ENCODE assay signal across 18 cellular contexts in the genomic region with DNA sequence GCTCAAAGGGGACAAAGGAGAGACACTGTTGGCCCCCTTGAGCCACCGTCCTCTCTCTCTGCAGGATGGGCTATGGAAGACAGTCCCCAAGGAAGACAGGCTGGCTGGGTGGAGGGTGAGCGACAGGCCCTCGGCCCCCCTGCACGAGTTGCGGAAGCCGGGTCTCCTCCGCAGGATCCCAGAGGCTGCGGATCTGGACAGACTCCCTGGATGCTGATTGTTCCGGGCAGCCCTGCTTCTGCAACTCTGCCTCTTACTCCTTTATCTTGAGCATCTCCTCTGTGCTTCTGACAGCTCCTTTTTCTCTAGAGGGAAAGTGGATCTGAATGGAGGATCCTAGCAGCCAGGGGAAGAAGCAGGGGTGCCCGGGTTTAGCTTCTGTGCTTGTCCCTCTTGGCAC.
A peak's percentile ranks its signal among the peaks of the same experiment; 100 is the strongest.
DNase-seq lines count a peak whose midpoint lies in the region; ATAC-seq and TF ChIP-seq lines count a peak whose summit lies in the region.
"Had no signal": no experiment of that assay in that cellular context is flagged by ENCODE, and none has a peak within 500 bp of the region (broad histone marks: within the 10 kb centered on the region; RNA-seq: fewer than 3 reads in every experiment).

No MANE protein-coding gene starts in this region.

- peaks cover 15% of the 10 kb centered on the region for H3K27me3 Mint-ChIP-seq in nephron (ENCODE audit: low read depth)

- H3K9me3 ChIP-seq in SK-N-SH (no peaks in the 10 kb centered on the region), WERI-Rb-1 (ENCODE audit: severe bottlenecking) (no peaks in the 10 kb centered on the region)
- H3K9me3 ChIP-seq: A549, HAP-1 had no signal

- no peak overlapping the region for H3K9ac ChIP-seq in SK-N-SH
- H3K9ac ChIP-seq: GM23248, KMS-11 had no signal

- no peaks in the 10 kb centered on the region for H3K79me2 ChIP-seq in SK-N-SH (ENCODE audit: insufficient read depth)

- H3K9me3 Mint-ChIP-seq in nephron = no peaks in the 10 kb centered on the region
- H3K9me3 Mint-ChIP-seq: CD4-positive, CD25-positive, alpha-beta regulatory T cell had no signal

- H3K4me3 Mint-ChIP-seq in nephron = peak overlapping the region in 1 of 3 experiments; percentile 19
- H3K4me3 Mint-ChIP-seq: CD4-positive, CD25-positive, alpha-beta regulatory T cell had no signal

- peaks cover 44% of the 10 kb centered on the region for H3K4me1 Mint-ChIP-seq in nephron
- H3K4me1 Mint-ChIP-seq: CD4-positive, CD25-positive, alpha-beta regulatory T cell had no signal

- no peaks in the 10 kb centered on the region for H3F3A ChIP-seq in SK-N-SH (replicated peaks; ENCODE audit: insufficient read depth)

- peak overlapping the region in 1 of 2 experiments; percentile 94; a peak in 2 of 4 replicates for H3K27ac ChIP-seq in SK-N-SH (ENCODE audit: low read depth in 2 of 2, low read length in 1 of 2)
- H3K27ac ChIP-seq in WERI-Rb-1 = 0 out of 2 replicates have a peak overlapping the region, but pooled peaks have one; percentile 17
- H3K27ac ChIP-seq in substantia nigra (ENCODE audit: low read depth, low read length, poor library complexity, severe bottlenecking) = no peak overlapping the region
- H3K27ac ChIP-seq: A549, GM23248, KMS-11, PC-9 had no signal

- H3K36me3 Mint-ChIP-seq in nephron (ENCODE audit: low read depth) = no peaks in the 10 kb centered on the region
- H3K36me3 Mint-ChIP-seq: CD4-positive, CD25-positive, alpha-beta regulatory T cell had no signal

- TF ChIP-seq CTCF in SK-N-SH (IDR thresholded peaks at IDR 0.05) (no peak), WERI-Rb-1 (IDR thresholded peaks at IDR 0.05; ENCODE audit: low read depth, low read length) (no peak), nephron (IDR thresholded peaks at IDR 0.05; ENCODE audit: unreplicated experiment in 3 of 3) (no peak)

- CTCF ChIA-PET in SK-N-SH (lab: Yijun Ruan, JAX) = interaction anchor here (0.5 to 5.1 kb wide), 12 partner anchors 9 to 461 kb away, joined by 3 to 40 read pairs (median 3); no protein-coding TSS in a partner anchor

- WGBS in SK-N-SH (ENCODE audit: low lambda C conversion rate) = 20% methylated on average over 2 of the region's 10 CpGs

- POLR2A ChIA-PET in SK-N-SH (lab: Yijun Ruan, JAX) = interaction anchor here (0.7 to 2.3 kb wide), 12 partner anchors 9 to 298 kb away, joined by 3 to 10 read pairs (median 5); no protein-coding TSS in a partner anchor

- no peaks in the 10 kb centered on the region for H3K9me2 ChIP-seq in SK-N-SH

- peaks cover 0 to 43% of the 10 kb centered on the region in 2 experiments; a peak in 1 of 4 replicates for H3K4me1 ChIP-seq in SK-N-SH (ENCODE audit: control insufficient read depth in 1 of 2, insufficient read depth in 2 of 2, low read depth in 1 of 2, low read length in 1 of 2)
- H3K4me1 ChIP-seq: A549, HAP-1 had no signal

- no peak for TF ChIP-seq RAD21 in SK-N-SH (IDR thresholded peaks at IDR 0.05; ENCODE audit: low read length)

- H4K20me1 ChIP-seq in SK-N-SH (ENCODE audit: insufficient read depth) = no peaks in the 10 kb centered on the region

- H3K4me3 ChIP-seq in SK-N-SH (ENCODE audit: low read depth in 2 of 2, low read length in 1 of 2) = no peak overlapping the region
- no peak overlapping the region for H3K4me3 ChIP-seq in WERI-Rb-1 (ENCODE audit: low read depth, low read length)
- H3K4me3 ChIP-seq: A549, GM23248, HAP-1, PC-9 had no signal

- ATAC-seq in SK-N-SH treated with all-trans-retinoic acid at 6 μM for 48 hours (no peak; the same call in 2 of the 3 replicates), HG03196 (IDR thresholded peaks at IDR 0.05; ENCODE audit: unreplicated experiment) (no peak), HG03342 (IDR thresholded peaks at IDR 0.05; ENCODE audit: unreplicated experiment) (no peak)
- ATAC-seq: A549 had no signal

- H2AFZ ChIP-seq in SK-N-SH (ENCODE audit: low read depth) = no peak overlapping the region
- H2AFZ ChIP-seq: GM23248, PC-9 had no signal

- H3K27me3 ChIP-seq in SK-N-SH (ENCODE audit: insufficient read depth) = no peaks in the 10 kb centered on the region
- H3K27me3 ChIP-seq in WERI-Rb-1 (ENCODE audit: insufficient read depth, low read depth, severe bottlenecking) = no peaks in the 10 kb centered on the region

- DNase-seq in SK-N-SH (peak; percentile 71), WERI-Rb-1 (no peak), substantia nigra (lab: John Stamatoyannopoulos, UW) (no peak)
- DNase-seq: CD4-positive, CD25-positive, alpha-beta regulatory T cell; GM23248; IMR-90; NCI-H187; PC-9; RPMI8226; SIG-M5; T-helper 1 cell had no signal

- no peak overlapping the region for H3K4me2 ChIP-seq in SK-N-SH
- H3K4me2 ChIP-seq: A549, KMS-11, PC-9 had no signal

- TF ChIP-seq EP300 in SK-N-SH (IDR thresholded peaks at IDR 0.05; ENCODE audit: borderline replicate concordance in 1 of 2, low read depth in 1 of 2, low read length in 1 of 2) = no peak

- H3K36me3 ChIP-seq in SK-N-SH (replicated peaks in 1 of 2; ENCODE audit: control insufficient read depth in 1 of 2, insufficient read depth in 2 of 2, low read length in 1 of 2) = no peaks in the 10 kb centered on the region
- H3K36me3 ChIP-seq in WERI-Rb-1 = no peaks in the 10 kb centered on the region
- H3K36me3 ChIP-seq: HAP-1 had no signal

- peak overlapping the region; percentile 61 to 90 (median 71) for H3K27ac Mint-ChIP-seq in nephron
- H3K27ac Mint-ChIP-seq: CD4-positive, CD25-positive, alpha-beta regulatory T cell had no signal

TF ChIP-seq in SK-N-SH, 30 proteins besides CTCF, POLR2A, EP300 and RAD21:
- TF ChIP-seq SMC3 (IDR thresholded peaks at IDR 0.05; ENCODE audit: low read depth, low read length) = no peak
- TF ChIP-seq RXRA (IDR thresholded peaks at IDR 0.05; ENCODE audit: borderline replicate concordance, low read depth) = no peak
- TF ChIP-seq, protein P1, sequence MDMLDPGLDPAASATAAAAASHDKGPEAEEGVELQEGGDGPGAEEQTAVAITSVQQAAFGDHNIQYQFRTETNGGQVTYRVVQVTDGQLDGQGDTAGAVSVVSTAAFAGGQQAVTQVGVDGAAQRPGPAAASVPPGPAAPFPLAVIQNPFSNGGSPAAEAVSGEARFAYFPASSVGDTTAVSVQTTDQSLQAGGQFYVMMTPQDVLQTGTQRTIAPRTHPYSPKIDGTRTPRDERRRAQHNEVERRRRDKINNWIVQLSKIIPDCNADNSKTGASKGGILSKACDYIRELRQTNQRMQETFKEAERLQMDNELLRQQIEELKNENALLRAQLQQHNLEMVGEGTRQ (IDR thresholded peaks at IDR 0.05; ENCODE audit: borderline replicate concordance, low read depth, low read length) = no peak
- TF ChIP-seq ZBTB33 (IDR thresholded peaks at IDR 0.05; ENCODE audit: borderline replicate concordance, low read depth) = no peak
- no peak for TF ChIP-seq CHD2 (IDR thresholded peaks at IDR 0.05; ENCODE audit: low read length, partially characterized antibody)
- TF ChIP-seq GATA2 (CRISPR knock-in tag; IDR thresholded peaks at IDR 0.05) = peak; percentile 77

TF ChIP-seq in SK-N-SH treated with all-trans-retinoic acid at 6 μM for 48 hours, 23 proteins besides CTCF, POLR2A, EP300 and RAD21 (continues in another document):
- TF ChIP-seq CREB5 (CRISPR knock-in tag; IDR thresholded peaks at IDR 0.05; ENCODE audit: low read depth) (no peak), ZFP30 (CRISPR knock-in tag; IDR thresholded peaks at IDR 0.05) (no peak), RARB (CRISPR knock-in tag; IDR thresholded peaks at IDR 0.05) (no peak), CSDC2 (CRISPR knock-in tag; IDR thresholded peaks at IDR 0.05) (no peak), BACH2 (CRISPR knock-in tag; IDR thresholded peaks at IDR 0.05; ENCODE audit: borderline replicate concordance) (no peak), PATZ1 (CRISPR knock-in tag; IDR thresholded peaks at IDR 0.05; ENCODE audit: borderline replicate concordance) (no peak), TCF4 (CRISPR knock-in tag; IDR thresholded peaks at IDR 0.05; ENCODE audit: borderline replicate concordance) (no peak), OSR1 (CRISPR knock-in tag; IDR thresholded peaks at IDR 0.05) (no peak), ZNF70 (CRISPR knock-in tag; IDR thresholded peaks at IDR 0.05) (no peak), ESRRG (CRISPR knock-in tag; IDR thresholded peaks at IDR 0.05) (no peak), ZFP3 (CRISPR knock-in tag; IDR thresholded peaks at IDR 0.05) (no peak)
